Comparison of ENCODE assay signal across 29 cellular contexts in the genomic region with DNA sequence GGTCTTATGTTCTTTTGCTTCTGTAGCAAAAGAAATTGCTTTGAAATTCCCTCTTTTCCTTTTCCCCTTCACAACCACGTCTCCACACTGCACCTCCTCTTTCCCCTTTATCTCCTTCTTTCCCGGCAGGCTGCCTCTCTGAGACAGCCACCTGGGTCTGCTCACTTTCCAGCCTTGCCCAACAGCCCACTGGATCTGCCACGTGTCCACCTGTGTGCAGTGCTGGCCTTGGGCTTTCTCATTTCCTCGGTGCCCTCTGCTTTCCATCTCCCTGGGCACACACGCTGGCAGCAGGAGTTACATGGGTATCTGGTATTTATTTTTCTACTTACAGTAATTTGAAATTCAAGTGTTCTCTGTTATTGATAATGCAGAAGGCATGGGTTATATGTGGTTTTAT.
"Had no signal": no experiment of that assay in that cellular context is flagged by ENCODE, and none has a peak within 500 bp of the region (broad histone marks: within the 10 kb centered on the region; RNA-seq: fewer than 3 reads in every experiment).

No MANE protein-coding gene starts in this region.

- DNase-seq: Kasumi-1, KG1, MG63, NCI-H1048, NCI-H1092 treated with DMSO at 0.1 percent for 48 hours, NCI-H1105 treated with DMSO at 0.1 percent for 48 hours, NCI-H1417, NCI-H1436, NCI-H146, NCI-H1694, NCI-H187, NCI-H1930, NCI-H2029 treated with DMSO at 0.1 percent for 48 hours, NCI-H2081 treated with DMSO at 0.1 percent for 48 hours, NCI-H2107, NCI-H2171, NCI-H226, NCI-H446 treated with DMSO at 0.1 percent for 48 hours, NCI-H510A, NCI-H524, NCI-H526, NCI-H774, PC-9, SHP77, SIG-M5, SJCRH30 had no signal

- ATAC-seq: Panc1, Right ventricle myocardium inferior, SK-N-SH treated with all-trans-retinoic acid at 6 μM for 48 hours had no signal
